Comparison of ENCODE assay signal across 1 cellular context in genomic region chr5:14204011-14204670, GRCh38.
TF ChIP-seq lines count a peak whose summit lies in the region.

No MANE protein-coding gene starts in this region.

TF ChIP-seq in liver, 16 proteins besides CTCF, POLR2A, EP300 and RAD21 (continued from another document):
- TF ChIP-seq TAF1 (conservative IDR thresholded peaks at IDR 0.05): no peak
- no peak for TF ChIP-seq SP1 (IDR thresholded peaks at IDR 0.05)
- TF ChIP-seq HNF4G (IDR thresholded peaks at IDR 0.05): no peak
- no peak for TF ChIP-seq MAX (IDR thresholded peaks at IDR 0.05)
- no peak for TF ChIP-seq JUND (IDR thresholded peaks at IDR 0.05)
- TF ChIP-seq FOXA2 (IDR thresholded peaks at IDR 0.05): no peak
- TF ChIP-seq EGR1 (IDR thresholded peaks at IDR 0.05; ENCODE audit: low read depth in 2 of 2): no peak
- no peak for TF ChIP-seq NR2F2 (IDR thresholded peaks at IDR 0.05)
- TF ChIP-seq ZBTB33 (IDR thresholded peaks at IDR 0.05): no peak
TF ChIP-seq in liver: peak in this region for 0.
